ENCODE assay signal across 17 cellular contexts in the genomic region with DNA sequence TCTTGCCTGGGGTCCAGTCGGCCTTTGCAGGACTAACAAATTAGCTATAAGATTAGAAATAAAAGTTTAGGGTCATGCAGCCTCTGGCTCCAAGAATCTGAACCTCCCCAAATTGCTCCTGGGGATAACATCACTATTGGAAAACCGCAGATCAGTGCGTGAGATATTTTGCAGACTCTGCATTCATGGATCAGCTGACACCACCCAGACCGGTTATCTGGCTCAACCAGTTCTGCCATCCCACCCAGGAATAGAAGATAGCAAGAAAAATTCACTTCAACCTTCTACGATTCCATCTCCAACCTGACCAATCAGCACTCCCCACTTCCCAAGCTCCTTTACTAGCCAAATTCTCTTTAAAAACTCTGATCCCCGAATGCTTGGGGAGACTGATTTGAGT. TPM values are rescaled to one million over a fixed set of nuclear protein-coding genes. Genes with fewer than 3 reads are reported as not detected.
A peak's percentile ranks its signal among the peaks of the same experiment; 100 is the strongest.
DNase-seq lines count a peak whose midpoint lies in the region; ATAC-seq, FAIRE-seq and TF ChIP-seq lines count a peak whose summit lies in the region.
"Had no signal": no experiment of that assay in that cellular context is flagged by ENCODE, and none has a peak within 500 bp of the region (broad histone marks: within the 10 kb centered on the region; RNA-seq: fewer than 3 reads in every experiment).

No MANE protein-coding gene starts in this region.

- H3K4me3 Mint-ChIP-seq in activated CD4-positive, alpha-beta T cell treated with anti-CD3 and anti-CD28 coated beads, Interleukin-2, amount 10 ng/mL, durations not matched to agents 24 days and 14 days, result no peak overlapping the region
- H3K4me3 Mint-ChIP-seq: activated T-cell treated with anti-CD3 and anti-CD28 coated beads, Interleukin-2, amount 50 U/mL, for 24 hours had no signal

- H3K79me2 ChIP-seq in keratinocyte (ENCODE audit: control insufficient read depth, insufficient read depth, low read length), result peaks cover 4% of the 10 kb centered on the region

- dilution Hi-C loops in keratinocyte (cut with MboI; ENCODE audit: extremely low pct_ligation_motif_present, low sequenced_read_pairs), result no loop called here

- no peak for FAIRE-seq in keratinocyte (lab: Jason Lieb, UNC)

- H3K27me3 ChIP-seq in HUES48 (ENCODE audit: control insufficient read depth, insufficient read depth, low read length) (no peaks in the 10 kb centered on the region), brain microvascular endothelial cell (replicated peaks) (no peaks in the 10 kb centered on the region), keratinocyte (ENCODE audit: control insufficient read depth, extremely low read depth, insufficient read depth, low read length) (no peaks in the 10 kb centered on the region), skeletal muscle tissue (ENCODE audit: control insufficient read depth in 3 of 3, insufficient read depth in 3 of 3, low read length in 3 of 3) (no peaks in the 10 kb centered on the region)

- ATAC-seq in HG03039 (IDR thresholded peaks at IDR 0.05; ENCODE audit: unreplicated experiment), result no peak

- H3K4me3 ChIP-seq in HUES48 (ENCODE audit: low read depth, low read length), result no peak overlapping the region
- no peak overlapping the region for H3K4me3 ChIP-seq in brain microvascular endothelial cell (ENCODE audit: low read depth, low read length)
- no peak overlapping the region for H3K4me3 ChIP-seq in keratinocyte (ENCODE audit: control insufficient read depth in 2 of 3, extremely low read depth in 1 of 3, insufficient read depth in 2 of 3, low read depth in 1 of 3, low read length in 3 of 3)
- H3K4me3 ChIP-seq in skeletal muscle tissue (ENCODE audit: low read length in 3 of 3), result no peak overlapping the region
- H3K4me3 ChIP-seq: esophagus muscularis mucosa had no signal

- DNase-seq in brain microvascular endothelial cell, result no peak
- DNase-seq in keratinocyte (ENCODE audit: low read depth, low spot score), result no peak
- DNase-seq in SW480 (ENCODE audit: low spot score), result no peak
- DNase-seq in DMS 273 treated with DMSO at 0.1 percent for 48 hours (lab: John Stamatoyannopoulos, UW), result no peak
- no peak for DNase-seq in activated CD4-positive, alpha-beta T cell treated with anti-CD3 and anti-CD28 coated beads, Interleukin-2, amount 10 ng/mL, durations not matched to agents 24 days and 14 days
- DNase-seq: activated CD4-positive, alpha-beta T cell treated with anti-CD3 and anti-CD28 coated beads, Interleukin-2, amount 50 U/mL, for 1 hour; activated T-cell treated with anti-CD3 and anti-CD28 coated beads, Interleukin-2, amount 50 U/mL, for 24 hours; C1 segment of cervical spinal cord; cerebellar nuclear complex; DND-41; NCI-H1417 treated with DMSO at 0.1 percent for 48 hours; SIG-M5 had no signal

- H3K4me1 Mint-ChIP-seq in activated CD4-positive, alpha-beta T cell treated with anti-CD3 and anti-CD28 coated beads, Interleukin-2, amount 10 ng/mL, durations not matched to agents 24 days and 14 days, result peaks cover 12% of the 10 kb centered on the region

- no peaks in the 10 kb centered on the region for H3K9me3 Mint-ChIP-seq in activated CD4-positive, alpha-beta T cell treated with anti-CD3 and anti-CD28 coated beads, Interleukin-2, amount 10 ng/mL, durations not matched to agents 24 days and 14 days
- H3K9me3 Mint-ChIP-seq: activated T-cell treated with anti-CD3 and anti-CD28 coated beads, Interleukin-2, amount 50 U/mL, for 24 hours had no signal

- H3K36me3 ChIP-seq in HUES48 (ENCODE audit: control insufficient read depth, insufficient read depth, low read length), result no peaks in the 10 kb centered on the region
- no peaks in the 10 kb centered on the region for H3K36me3 ChIP-seq in brain microvascular endothelial cell (replicated peaks)
- no peaks in the 10 kb centered on the region for H3K36me3 ChIP-seq in keratinocyte (ENCODE audit: control insufficient read depth in 2 of 2, extremely low read depth in 1 of 2, insufficient read depth in 2 of 2, low read length in 2 of 2)
- H3K36me3 ChIP-seq in skeletal muscle tissue (ENCODE audit: control insufficient read depth in 3 of 3, insufficient read depth in 3 of 3, low read length in 3 of 3), result no peaks in the 10 kb centered on the region
- H3K36me3 ChIP-seq: esophagus muscularis mucosa had no signal

- H2AFZ ChIP-seq in keratinocyte (ENCODE audit: control insufficient read depth, low read length), result no peak overlapping the region

- H4K20me1 ChIP-seq in keratinocyte (ENCODE audit: control insufficient read depth, extremely low read depth, insufficient read depth, low read length), result no peaks in the 10 kb centered on the region

- H3K36me3 Mint-ChIP-seq in activated CD4-positive, alpha-beta T cell treated with anti-CD3 and anti-CD28 coated beads, Interleukin-2, amount 10 ng/mL, durations not matched to agents 24 days and 14 days (ENCODE audit: low read depth), result peaks cover 3% of the 10 kb centered on the region

- H3K4me2 ChIP-seq in keratinocyte (ENCODE audit: control insufficient read depth, extremely low read depth, insufficient read depth, low read depth, low read length), result peak overlapping the region; percentile 47
- H3K4me2 ChIP-seq: KMS-11 had no signal

- H3K9me3 ChIP-seq in HUES48 (ENCODE audit: control insufficient read depth, insufficient read depth, low read length), result no peaks in the 10 kb centered on the region
- H3K9me3 ChIP-seq in keratinocyte (ENCODE audit: control insufficient read depth, low read depth, low read length), result no peaks in the 10 kb centered on the region
- no peaks in the 10 kb centered on the region for H3K9me3 ChIP-seq in skeletal muscle tissue (ENCODE audit: control insufficient read depth in 3 of 3, low read length in 3 of 3)
- H3K9me3 ChIP-seq: esophagus muscularis mucosa had no signal

- peaks cover 6% of the 10 kb centered on the region for H3K9me1 ChIP-seq in keratinocyte (ENCODE audit: control insufficient read depth, extremely low read depth, insufficient read depth, low read length)

- peak overlapping the region; percentile 99 for H3K27ac ChIP-seq in HUES48 (ENCODE audit: low read depth, low read length)
- H3K27ac ChIP-seq in brain microvascular endothelial cell, result peak overlapping the region; percentile 94
- H3K27ac ChIP-seq in keratinocyte (ENCODE audit: control insufficient read depth, insufficient read depth, low read length), result peak overlapping the region; percentile 65
- H3K27ac ChIP-seq in skeletal muscle tissue (ENCODE audit: low read depth, low read length), result peak overlapping the region; percentile 86
- H3K27ac ChIP-seq: KMS-11 had no signal

- no peak overlapping the region for H3K27ac Mint-ChIP-seq in activated CD4-positive, alpha-beta T cell treated with anti-CD3 and anti-CD28 coated beads, Interleukin-2, amount 10 ng/mL, durations not matched to agents 24 days and 14 days

- intact Hi-C loops in activated CD4-positive, alpha-beta T cell treated with anti-CD3 and anti-CD28 coated beads, Interleukin-2, amount 10 ng/mL, durations not matched to agents 24 days and 14 days (cut with micrococcal nuclease), result no loop called here

- TF ChIP-seq CTCF in brain microvascular endothelial cell (IDR thresholded peaks at IDR 0.05; ENCODE audit: low read depth, low read length, missing control alignments) (no peak), keratinocyte (optimal IDR thresholded peaks at IDR 0.05 in 1 of 3, IDR thresholded peaks at IDR 0.05 in 1 of 3, conservative IDR thresholded peaks at IDR 0.05 in 1 of 3; ENCODE audit: extremely low read depth in 1 of 3, insufficient read depth in 2 of 3, low read length in 3 of 3) (no peak)

- peaks cover 55% of the 10 kb centered on the region for H3K4me1 ChIP-seq in HUES48 (ENCODE audit: control insufficient read depth, insufficient read depth, low read length)
- H3K4me1 ChIP-seq in keratinocyte (ENCODE audit: control insufficient read depth, extremely low read depth, insufficient read depth, low read length), result peaks cover 36% of the 10 kb centered on the region
- peaks cover 7 to 27% (median 10%) of the 10 kb centered on the region in 3 donors for H3K4me1 ChIP-seq in skeletal muscle tissue (ENCODE audit: control insufficient read depth in 3 of 3, insufficient read depth in 3 of 3, low read length in 3 of 3)

- no peaks in the 10 kb centered on the region for H3K27me3 Mint-ChIP-seq in activated CD4-positive, alpha-beta T cell treated with anti-CD3 and anti-CD28 coated beads, Interleukin-2, amount 10 ng/mL, durations not matched to agents 24 days and 14 days
- H3K27me3 Mint-ChIP-seq: activated T-cell treated with anti-CD3 and anti-CD28 coated beads, Interleukin-2, amount 50 U/mL, for 24 hours had no signal

- 0 out of 2 replicates have a peak overlapping the region, but pooled peaks have one; percentile 11 for H3K9ac ChIP-seq in HUES48 (ENCODE audit: low read depth, low read length)
- H3K9ac ChIP-seq in keratinocyte (ENCODE audit: control insufficient read depth, extremely low read depth, insufficient read depth, low read length), result no peak overlapping the region
- no peak overlapping the region for H3K9ac ChIP-seq in skeletal muscle tissue (ENCODE audit: low read depth in 1 of 3, low read length in 3 of 3)
- H3K9ac ChIP-seq: KMS-11 had no signal

- in situ Hi-C loops in brain microvascular endothelial cell (cut with HindIII; ENCODE audit: low pct_ligation_motif_present, low sequenced_read_pairs), result no loop called here

RNA-seq across cellular contexts. Expression of gene PGS1, which starts 4.3 kb away (rescaled TPM):
- 18.4 to 21.1 TPM (median 19.6 TPM) in 3 replicates for polyA plus RNA-seq in keratinocyte
- 4.4 TPM for polyA plus RNA-seq in keratinocyte (2011; ENCODE audit: low read depth)
- polyA plus RNA-seq in keratinocyte (2011; cell fraction: cytosol; rRNA removed), result 9.7 and 12.4 TPM in 2 replicates
- 57.5 and 59.6 TPM in 2 replicates for polyA plus RNA-seq in keratinocyte (2011; cell fraction: nucleus; rRNA removed)
- polyA plus RNA-seq in keratinocyte (2012; ENCODE audit: low replicate concordance), result 13.5 TPM in 2 replicates
- polyA minus RNA-seq in keratinocyte, result 19.8 to 30.5 TPM (median 23.7 TPM) in 3 replicates
- polyA minus RNA-seq in keratinocyte (2011; cell fraction: cytosol; rRNA and poly(A)+ RNA removed), result 16.9 TPM
- 21.7 and 29.6 TPM in 2 replicates for polyA minus RNA-seq in keratinocyte (2011; cell fraction: nucleus; rRNA and poly(A)+ RNA removed)
- 15.1 TPM for total RNA-seq in skeletal muscle tissue
- 65.6 and 67.8 TPM in 2 replicates for total RNA-seq in activated CD4-positive, alpha-beta T cell treated with anti-CD3 and anti-CD28 coated beads, Interleukin-2, amount 10 ng/mL, durations not matched to agents 24 days and 14 days

RNA-seq across cellular contexts. Expression of gene SOCS3, which starts 14.3 kb away (rescaled TPM):
- 2.7 to 16.5 TPM (median 9.4 TPM) in 3 replicates for polyA plus RNA-seq in keratinocyte
- polyA plus RNA-seq in keratinocyte (2011; ENCODE audit: low read depth), result 0.62 TPM
- 5.3 and 9.8 TPM in 2 replicates for polyA plus RNA-seq in keratinocyte (2011; cell fraction: cytosol; rRNA removed)
- polyA plus RNA-seq in keratinocyte (2011; cell fraction: nucleus; rRNA removed), result 42.9 and 46.8 TPM in 2 replicates
- 1.8 and 2.4 TPM in 2 replicates for polyA plus RNA-seq in keratinocyte (2012; ENCODE audit: low replicate concordance)
- polyA minus RNA-seq in keratinocyte, result 2.3 to 8.1 TPM (median 4.7 TPM) in 3 replicates
- polyA minus RNA-seq in keratinocyte (2011; cell fraction: cytosol; rRNA and poly(A)+ RNA removed), result 13.0 TPM
- polyA minus RNA-seq in keratinocyte (2011; cell fraction: nucleus; rRNA and poly(A)+ RNA removed), result 28.2 and 31.1 TPM in 2 replicates
- total RNA-seq in skeletal muscle tissue, result 15.7 TPM
- total RNA-seq in activated CD4-positive, alpha-beta T cell treated with anti-CD3 and anti-CD28 coated beads, Interleukin-2, amount 10 ng/mL, durations not matched to agents 24 days and 14 days, result 78.3 and 81.5 TPM in 2 replicates
